Comparison of ENCODE assay signal across 26 cellular contexts in the genomic region with DNA sequence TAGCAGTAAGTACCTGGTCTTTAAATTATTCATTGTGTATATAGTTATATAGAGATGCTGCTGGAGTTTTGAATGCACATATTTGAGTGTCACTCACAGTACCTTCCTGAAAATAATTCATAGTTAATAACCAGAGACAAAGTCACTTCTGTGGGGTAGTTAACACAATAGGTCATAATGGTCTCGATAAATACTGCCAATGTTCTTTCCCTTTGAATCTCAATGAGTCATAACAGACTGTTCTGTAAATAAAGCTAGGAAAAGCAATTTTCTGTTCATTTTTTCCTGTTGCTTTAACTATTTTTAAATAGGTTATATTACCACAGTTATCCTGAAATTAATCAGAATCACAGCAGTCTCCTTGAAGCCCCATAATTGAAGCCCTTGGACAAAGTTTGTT.
DNase-seq lines count a peak whose midpoint lies in the region; ATAC-seq lines count a peak whose summit lies in the region.
"Had no signal": no experiment of that assay in that cellular context is flagged by ENCODE, and none has a peak within 500 bp of the region (broad histone marks: within the 10 kb centered on the region; RNA-seq: fewer than 3 reads in every experiment).

No MANE protein-coding gene starts in this region.

- H3K9ac ChIP-seq in adipocyte (ENCODE audit: low read length) (no peak overlapping the region), skeletal muscle satellite cell (ENCODE audit: low read depth, low read length) (no peak overlapping the region)
- H3K9ac ChIP-seq: BLaER1, parathyroid adenoma had no signal

- H3K4me3 ChIP-seq in adipocyte (ENCODE audit: low read length) (peak overlapping the region; percentile 13), skeletal muscle satellite cell (ENCODE audit: low read length) (no peak overlapping the region), MG63 (no peak overlapping the region)
- H3K4me3 ChIP-seq: BLaER1, gastrocnemius medialis, stomach, upper lobe of right lung had no signal

- H3K9me3 ChIP-seq in adipocyte (ENCODE audit: control insufficient read depth, low read length) (no peaks in the 10 kb centered on the region), skeletal muscle satellite cell (replicated peaks; ENCODE audit: low read length) (no peaks in the 10 kb centered on the region), MG63 (no peaks in the 10 kb centered on the region)
- H3K9me3 ChIP-seq: BLaER1, gastrocnemius medialis, stomach, upper lobe of right lung had no signal

- peak; percentile 6 for DNase-seq in DMS53 (lab: John Stamatoyannopoulos, UW)
- DNase-seq in DMS53 treated with DMSO at 0.1 percent for 48 hours (lab: John Stamatoyannopoulos, UW; ENCODE audit: unreplicated experiment), result no peak
- peak; percentile 41 for DNase-seq in adipocyte (ENCODE audit: low read depth)
- peak; percentile 42 for DNase-seq in fibroblast of peridontal ligament (ENCODE audit: extremely low read depth)
- DNase-seq in DMS 273 treated with DMSO at 0.1 percent for 48 hours (lab: John Stamatoyannopoulos, UW), result no peak
- DNase-seq in MG63, result no peak
- DNase-seq: activated CD8-positive, alpha-beta memory T cell treated with anti-CD3 and anti-CD28 coated beads, Interleukin-2, amount 50 U/mL, for 48 hours; activated gamma-delta T cell treated with Interleukin-2 at 50 U/mL for 16 hours; amniotic stem cell; endodermal cell; gastrocnemius medialis; KBM-7; kidney glomerular epithelial cell; naive thymus-derived CD8-positive, alpha-beta T cell; NCI-H1092; NCI-H2081 treated with DMSO at 0.1 percent for 48 hours; small intestine; stimulated activated CD4-positive, alpha-beta T cell treated with anti-CD3 and anti-CD28 coated beads, Interleukin-4, amount 100 ng/mL, for 1 hour; stomach; T-cell; upper lobe of right lung had no signal

- H3K4me2 ChIP-seq in skeletal muscle satellite cell (ENCODE audit: low read length), result peak overlapping the region; percentile 24
- H3K4me2 ChIP-seq: BLaER1 had no signal

- no peaks in the 10 kb centered on the region for H3K27me3 ChIP-seq in adipocyte (replicated peaks; ENCODE audit: control insufficient read depth, insufficient read depth, low read length)
- H3K27me3 ChIP-seq in skeletal muscle satellite cell (ENCODE audit: control insufficient read depth, insufficient read depth, low read length), result no peaks in the 10 kb centered on the region
- H3K27me3 ChIP-seq in MG63, result no peaks in the 10 kb centered on the region
- H3K27me3 ChIP-seq: BLaER1, gastrocnemius medialis, stomach, upper lobe of right lung had no signal

- peaks cover 31% of the 10 kb centered on the region for H3K4me1 ChIP-seq in adipocyte (ENCODE audit: control insufficient read depth, insufficient read depth, low read length)
- peaks cover 36% of the 10 kb centered on the region for H3K4me1 ChIP-seq in skeletal muscle satellite cell (ENCODE audit: control insufficient read depth, insufficient read depth, low read length)
- H3K4me1 ChIP-seq: gastrocnemius medialis, upper lobe of right lung had no signal

- peaks cover 24% of the 10 kb centered on the region for H3K36me3 ChIP-seq in adipocyte (ENCODE audit: control insufficient read depth, insufficient read depth, low read length, severe bottlenecking)
- peaks cover 2% of the 10 kb centered on the region for H3K36me3 ChIP-seq in skeletal muscle satellite cell (ENCODE audit: insufficient read depth, low read length)
- H3K36me3 ChIP-seq in MG63, result peaks cover 7% of the 10 kb centered on the region

- ATAC-seq in GM19023 (IDR thresholded peaks at IDR 0.05; ENCODE audit: unreplicated experiment), result no peak
- ATAC-seq: gastrocnemius medialis; naive thymus-derived CD8-positive, alpha-beta T cell; Right ventricle myocardium inferior; T-cell; upper lobe of right lung had no signal

Comparison
In these comparisons a context has a peak if more than half of its experiments do, and no peak if none do; other contexts are left out.
1. DNase-seq: peak in DMS53 (single experiment), adipocyte (single experiment) and fibroblast of peridontal ligament (single experiment); none in DMS53 treated with DMSO at 0.1 percent for 48 hours (single experiment), DMS 273 treated with DMSO at 0.1 percent for 48 hours (single experiment) and MG63 (single experiment).